ENCODE assay signal across 39 cellular contexts in the genomic region with DNA sequence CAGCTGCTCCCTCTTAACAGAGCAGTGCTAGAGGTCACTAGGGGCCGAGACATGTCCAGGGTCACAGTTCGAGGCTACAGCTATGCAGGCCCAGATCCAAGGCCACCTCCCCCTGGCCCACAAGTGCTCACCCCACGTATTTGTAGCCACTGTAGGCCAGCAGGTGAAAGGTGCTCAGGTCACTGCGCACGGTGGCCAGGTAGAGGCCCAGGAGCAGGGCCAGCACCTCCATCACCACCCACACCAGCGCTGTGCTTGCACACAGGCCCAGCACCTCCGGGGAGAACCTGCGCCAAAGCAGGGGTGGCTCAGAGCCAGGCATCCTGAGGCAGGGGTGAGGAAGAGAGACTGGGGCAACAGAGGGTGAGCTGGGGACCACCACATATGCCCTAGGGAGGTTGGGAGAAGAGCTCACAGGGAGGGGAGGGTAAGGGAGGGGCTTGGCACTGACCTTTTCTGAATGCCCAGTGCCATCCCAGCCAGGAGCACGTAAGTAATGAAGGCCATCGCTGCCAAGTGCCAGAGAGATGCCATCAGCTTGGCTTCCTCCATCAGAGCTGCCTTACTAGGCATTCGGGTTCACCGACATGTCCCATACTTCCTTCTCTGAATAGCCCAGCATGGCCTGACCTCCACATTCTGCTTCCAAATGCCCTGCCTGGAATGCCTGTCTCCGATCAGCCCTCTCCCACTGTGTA. TPM values are rescaled to one million over a fixed set of nuclear protein-coding genes. Genes with fewer than 3 reads are reported as not detected.
DNase-seq lines count a peak whose midpoint lies in the region; ATAC-seq and TF ChIP-seq lines count a peak whose summit lies in the region.
"Had no signal": no experiment of that assay in that cellular context is flagged by ENCODE, and none has a peak within 500 bp of the region (broad histone marks: within the 10 kb centered on the region; RNA-seq: fewer than 3 reads in every experiment).

No MANE protein-coding gene starts in this region.

- ATAC-seq in stimulated activated naive B cell treated with anti-CD40 and anti-IgM and Interleukin-4, amounts not matched to agents 10 μg/mL and 1 μg/mL and 100 μg/mL, for 72 hours (replicated peaks), result no peak
- ATAC-seq in aorta (ENCODE audit: low FRiP score) (no peak), HG03196 (IDR thresholded peaks at IDR 0.05; ENCODE audit: unreplicated experiment) (no peak)
- ATAC-seq: foreskin keratinocyte, HCT116, heart left ventricle, left lung, pancreas, PC-3, SK-N-SH treated with all-trans-retinoic acid at 6 μM for 48 hours had no signal

- peaks cover 35% of the 10 kb centered on the region for H3K4me1 Mint-ChIP-seq in HFFc6 (ENCODE audit: low read depth)
- peaks cover 44% of the 10 kb centered on the region for H3K4me1 Mint-ChIP-seq in activated T-helper 1 cell treated with anti-CD3 and anti-CD28 coated beads, Interleukin-12 subunit alpha, Interleukin-12 subunit beta, Interleukin-2, Interleukin-4 antibody, amounts not matched to agents 30 ng/mL and 10 ng/mL and 1 ng/mL, durations not matched to agents 14 hours and 24 hours and 36 hours (ENCODE audit: low read depth)
- H3K4me1 Mint-ChIP-seq in stimulated activated naive B cell treated with anti-CD40 and anti-IgM and Interleukin-4, amounts not matched to agents 10 μg/mL and 1 μg/mL and 100 μg/mL, for 72 hours, result peaks cover 39 to 64% of the 10 kb centered on the region in 2 donors

- H3K36me3 ChIP-seq in aorta (ENCODE audit: control insufficient read depth in 1 of 2, insufficient read depth in 2 of 2, low read length in 1 of 2), result no peaks in the 10 kb centered on the region
- H3K36me3 ChIP-seq: cardiac muscle cell, pancreas, uterus had no signal

- peak overlapping the region in 44 of 59 donors; percentile 0 to 100 (median 38) for H3K27ac ChIP-seq in dorsolateral prefrontal cortex
- H3K27ac ChIP-seq in aorta (ENCODE audit: low read depth in 1 of 2, low read length in 2 of 2), result no peak overlapping the region
- H3K27ac ChIP-seq: cardiac muscle cell, esophagus squamous epithelium, foreskin keratinocyte, left lung, pancreas, suprapubic skin, uterus had no signal

- H3K27me3 ChIP-seq in dorsolateral prefrontal cortex (no peaks in the 10 kb centered on the region), aorta (ENCODE audit: control insufficient read depth in 1 of 2, insufficient read depth in 2 of 2, low read length in 1 of 2) (no peaks in the 10 kb centered on the region)
- H3K27me3 ChIP-seq: BE2C, cardiac muscle cell, foreskin keratinocyte, heart left ventricle, pancreas, suprapubic skin, uterus had no signal

- H3K4me3 ChIP-seq in dorsolateral prefrontal cortex (no peak overlapping the region), aorta (ENCODE audit: low read length in 2 of 2) (no peak overlapping the region)
- H3K4me3 ChIP-seq: cardiac muscle cell, esophagus squamous epithelium, heart left ventricle, left lung, pancreas, suprapubic skin, uterus had no signal

- peak overlapping the region; percentile 18; the same call in 1 of the 2 replicates for H3K27ac Mint-ChIP-seq in HFFc6
- H3K27ac Mint-ChIP-seq in activated T-helper 1 cell treated with anti-CD3 and anti-CD28 coated beads, Interleukin-12 subunit alpha, Interleukin-12 subunit beta, Interleukin-2, Interleukin-4 antibody, amounts not matched to agents 30 ng/mL and 10 ng/mL and 1 ng/mL, durations not matched to agents 14 hours and 24 hours and 36 hours, result no peak overlapping the region
- peak overlapping the region; percentile 20 for H3K27ac Mint-ChIP-seq in stimulated activated naive B cell treated with anti-CD40 and anti-IgM and Interleukin-4, amounts not matched to agents 10 μg/mL and 1 μg/mL and 100 μg/mL, for 72 hours
- H3K27ac Mint-ChIP-seq: activated CD4-positive, alpha-beta memory T cell treated with anti-CD3 and anti-CD28 coated beads, Interleukin-2, amount 10 ng/mL, durations not matched to agents 7 days and 5 days; dendritic cell treated with granulocyte-macrophage colony-stimulating factor and Interleukin-4, amounts not matched to agents 40 ng/mL and 50 ng/mL, for 4 days; memory B cell; nephron progenitor cell had no signal

- peaks cover 14% of the 10 kb centered on the region for H3K27me3 Mint-ChIP-seq in HFFc6 (ENCODE audit: insufficient read depth)
- peaks cover 9% of the 10 kb centered on the region for H3K27me3 Mint-ChIP-seq in activated T-helper 1 cell treated with anti-CD3 and anti-CD28 coated beads, Interleukin-12 subunit alpha, Interleukin-12 subunit beta, Interleukin-2, Interleukin-4 antibody, amounts not matched to agents 30 ng/mL and 10 ng/mL and 1 ng/mL, durations not matched to agents 14 hours and 24 hours and 36 hours (ENCODE audit: insufficient read depth)
- peaks cover 0 to 8% of the 10 kb centered on the region in 2 donors for H3K27me3 Mint-ChIP-seq in stimulated activated naive B cell treated with anti-CD40 and anti-IgM and Interleukin-4, amounts not matched to agents 10 μg/mL and 1 μg/mL and 100 μg/mL, for 72 hours

- DNase-seq in HFFc6, result no peak
- DNase-seq in activated T-helper 1 cell treated with anti-CD3 and anti-CD28 coated beads, Interleukin-12 subunit alpha, Interleukin-12 subunit beta, Interleukin-2, Interleukin-4 antibody, amounts not matched to agents 30 ng/mL and 10 ng/mL and 1 ng/mL, durations not matched to agents 14 hours and 24 hours and 36 hours (ENCODE audit: low spot score), result no peak
- peak in 1 of 10 donors; percentile 41 for DNase-seq in dorsolateral prefrontal cortex
- DNase-seq in stimulated activated naive B cell treated with anti-CD40 and anti-IgM and Interleukin-4, amounts not matched to agents 10 μg/mL and 1 μg/mL and 100 μg/mL, for 72 hours, result no peak
- no peak for DNase-seq in NCI-H510A (lab: John Stamatoyannopoulos, UW)
- DNase-seq in aorta, result no peak
- DNase-seq: activated CD4-positive, alpha-beta memory T cell treated with anti-CD3 and anti-CD28 coated beads, Interleukin-2, amount 10 ng/mL, durations not matched to agents 7 days and 5 days; activated CD4-positive, CD25-positive, alpha-beta regulatory T cell treated with anti-CD3 and anti-CD28 coated beads, Interleukin-2, amount 50 U/mL, for 72 hours; activated CD8-positive, alpha-beta memory T cell treated with anti-CD3 and anti-CD28 coated beads, Interleukin-2, amount 50 U/mL, for 4 hours; activated naive CD4-positive, alpha-beta T cell treated with anti-CD3 and anti-CD28 coated beads, Interleukin-2, amount 50 U/mL, for 16 hours; amygdala; BE2C; CD8-positive, alpha-beta memory T cell; EL; esophagus squamous epithelium; foreskin keratinocyte; islet precursor cell; left lung; NCI-H1092; NCI-H187; NCI-H2171; NCI-H524 treated with DMSO at 0.1 percent for 48 hours; nephron progenitor cell; PC-3; Right ventricle myocardium superior; stimulated activated naive CD4-positive, alpha-beta T cell; T-helper 2 cell; uterus had no signal

- no peak for TF ChIP-seq CTCF in HFFc6 (IDR thresholded peaks at IDR 0.05)
- no peak for TF ChIP-seq CTCF in dorsolateral prefrontal cortex (IDR thresholded peaks at IDR 0.05 in 54 of 56, conservative IDR thresholded peaks at IDR 0.05 in 2 of 56; ENCODE audit: low read depth in 1 of 56, partially characterized antibody in 56 of 56)

- no peaks in the 10 kb centered on the region for H3K9me3 ChIP-seq in aorta (ENCODE audit: control insufficient read depth, low read length)
- H3K9me3 ChIP-seq: BE2C, esophagus squamous epithelium, heart left ventricle, left lung, pancreas, suprapubic skin, uterus had no signal

- WGBS in aorta, 2 donors, result 73 to 78% methylated on average over 13 of the region's 13 CpGs

- intact Hi-C loops in activated T-helper 1 cell treated with anti-CD3 and anti-CD28 coated beads, Interleukin-12 subunit alpha, Interleukin-12 subunit beta, Interleukin-2, Interleukin-4 antibody, amounts not matched to agents 30 ng/mL and 10 ng/mL and 1 ng/mL, durations not matched to agents 14 hours and 24 hours and 36 hours (cut with micrococcal nuclease), result no loop called here
- intact Hi-C loops in dorsolateral prefrontal cortex (cut with DNase I), result loop anchor here in 1 of 2 donors (10.0 kb wide), 1 partner anchor 61 kb away; no protein-coding TSS in a partner anchor
- intact Hi-C loops in aorta (cut with DNase I), result loop anchor here in 1 of 2 donors (2.0 kb wide), 1 partner anchor 63 kb away; no protein-coding TSS in a partner anchor

- H3K9me3 Mint-ChIP-seq in HFFc6, result no peaks in the 10 kb centered on the region
- H3K9me3 Mint-ChIP-seq in activated T-helper 1 cell treated with anti-CD3 and anti-CD28 coated beads, Interleukin-12 subunit alpha, Interleukin-12 subunit beta, Interleukin-2, Interleukin-4 antibody, amounts not matched to agents 30 ng/mL and 10 ng/mL and 1 ng/mL, durations not matched to agents 14 hours and 24 hours and 36 hours, result no peaks in the 10 kb centered on the region
- no peaks in the 10 kb centered on the region for H3K9me3 Mint-ChIP-seq in stimulated activated naive B cell treated with anti-CD40 and anti-IgM and Interleukin-4, amounts not matched to agents 10 μg/mL and 1 μg/mL and 100 μg/mL, for 72 hours
- H3K9me3 Mint-ChIP-seq: activated CD4-positive, alpha-beta memory T cell treated with anti-CD3 and anti-CD28 coated beads, Interleukin-2, amount 10 ng/mL, durations not matched to agents 7 days and 5 days; CD8-positive, alpha-beta memory T cell; dendritic cell treated with granulocyte-macrophage colony-stimulating factor and Interleukin-4, amounts not matched to agents 40 ng/mL and 50 ng/mL, for 4 days; memory B cell; nephron progenitor cell had no signal

- H3K4me3 Mint-ChIP-seq in HFFc6, result no peak overlapping the region
- H3K4me3 Mint-ChIP-seq in activated T-helper 1 cell treated with anti-CD3 and anti-CD28 coated beads, Interleukin-12 subunit alpha, Interleukin-12 subunit beta, Interleukin-2, Interleukin-4 antibody, amounts not matched to agents 30 ng/mL and 10 ng/mL and 1 ng/mL, durations not matched to agents 14 hours and 24 hours and 36 hours, result peak overlapping the region; percentile 33
- H3K4me3 Mint-ChIP-seq in stimulated activated naive B cell treated with anti-CD40 and anti-IgM and Interleukin-4, amounts not matched to agents 10 μg/mL and 1 μg/mL and 100 μg/mL, for 72 hours, result no peak overlapping the region
- H3K4me3 Mint-ChIP-seq: activated CD4-positive, alpha-beta memory T cell treated with anti-CD3 and anti-CD28 coated beads, Interleukin-2, amount 10 ng/mL, durations not matched to agents 7 days and 5 days; dendritic cell treated with granulocyte-macrophage colony-stimulating factor and Interleukin-4, amounts not matched to agents 40 ng/mL and 50 ng/mL, for 4 days; memory B cell; nephron progenitor cell had no signal

- H3K4me1 ChIP-seq in aorta (ENCODE audit: control insufficient read depth in 1 of 2, insufficient read depth in 2 of 2, low read length in 2 of 2), result no peaks in the 10 kb centered on the region
- H3K4me1 ChIP-seq: foreskin keratinocyte had no signal

- H3K36me3 Mint-ChIP-seq in HFFc6 (ENCODE audit: low read depth), result no peaks in the 10 kb centered on the region
- peaks cover 9% of the 10 kb centered on the region for H3K36me3 Mint-ChIP-seq in activated T-helper 1 cell treated with anti-CD3 and anti-CD28 coated beads, Interleukin-12 subunit alpha, Interleukin-12 subunit beta, Interleukin-2, Interleukin-4 antibody, amounts not matched to agents 30 ng/mL and 10 ng/mL and 1 ng/mL, durations not matched to agents 14 hours and 24 hours and 36 hours (ENCODE audit: low read depth)
- peaks cover 14 to 16% of the 10 kb centered on the region in 2 donors for H3K36me3 Mint-ChIP-seq in stimulated activated naive B cell treated with anti-CD40 and anti-IgM and Interleukin-4, amounts not matched to agents 10 μg/mL and 1 μg/mL and 100 μg/mL, for 72 hours
- H3K36me3 Mint-ChIP-seq: memory B cell had no signal

RNA-seq across cellular contexts. Expression of gene YIF1A, which starts 3.5 kb away (rescaled TPM):
- total RNA-seq in HFFc6 (2021; fragmentation: NEBNext Ultra II Directional; extraction: Animal tissue kit (Norgen Biotek cat#: 25700)), result 100 to 1,000 TPM; 150 to 183 (median 153) TPM
- 125 and 127 TPM in 2 replicates for total RNA-seq in activated T-helper 1 cell treated with anti-CD3 and anti-CD28 coated beads, Interleukin-12 subunit alpha, Interleukin-12 subunit beta, Interleukin-2, Interleukin-4 antibody, amounts not matched to agents 30 ng/mL and 10 ng/mL and 1 ng/mL, durations not matched to agents 14 hours and 24 hours and 36 hours
- total RNA-seq in dorsolateral prefrontal cortex, result 10 to 100 TPM; 15.9 to 71.3 (median 33.4) TPM
- total RNA-seq in aorta, result 10 to 100 TPM; 73.2 to 75.5 TPM
- polyA plus RNA-seq in aorta, result 100 to 1,000 TPM in 1 of 2 donors, 10 to 100 TPM in 1; 76.0 to 109 TPM

RNA-seq across cellular contexts. Expression of gene TMEM151A, which starts 6.3 kb away (rescaled TPM):
- total RNA-seq in HFFc6 (2021; fragmentation: NEBNext Ultra II Directional; extraction: Animal tissue kit (Norgen Biotek cat#: 25700)), result under 1 TPM in 2 of 6 experiments, not detected in 4; 0.07 to 0.11 TPM
- total RNA-seq in activated T-helper 1 cell treated with anti-CD3 and anti-CD28 coated beads, Interleukin-12 subunit alpha, Interleukin-12 subunit beta, Interleukin-2, Interleukin-4 antibody, amounts not matched to agents 30 ng/mL and 10 ng/mL and 1 ng/mL, durations not matched to agents 14 hours and 24 hours and 36 hours, result not detected in 2 replicates
- 100 to 1,000 TPM in 2 of 120 experiments, 10 to 100 TPM in 118; 29.6 to 145 (median 58.1) TPM for total RNA-seq in dorsolateral prefrontal cortex
- total RNA-seq in aorta, result under 1 TPM in 1 of 2 donors, not detected in 1; 0.13 TPM
- not detected for polyA plus RNA-seq in aorta
- total RNA-seq: activated CD4-positive, alpha-beta memory T cell treated with anti-CD3 and anti-CD28 coated beads, Interleukin-2, amount 10 ng/mL, durations not matched to agents 7 days and 5 days; CD8-positive, alpha-beta memory T cell; esophagus squamous epithelium; M059J; PC-3; Right ventricle myocardium superior; skeletal muscle tissue; suprapubic skin had no signal
- polyA plus RNA-seq: CD8-positive, alpha-beta memory T cell had no signal

RNA-seq across cellular contexts. Expression of gene CNIH2, which starts 7.4 kb away (rescaled TPM):
- 1 to 10 TPM in 3 of 6 experiments, under 1 TPM in 3; 0.73 to 1.9 (median 1.1) TPM for total RNA-seq in HFFc6 (2021; fragmentation: NEBNext Ultra II Directional; extraction: Animal tissue kit (Norgen Biotek cat#: 25700))
- total RNA-seq in activated T-helper 1 cell treated with anti-CD3 and anti-CD28 coated beads, Interleukin-12 subunit alpha, Interleukin-12 subunit beta, Interleukin-2, Interleukin-4 antibody, amounts not matched to agents 30 ng/mL and 10 ng/mL and 1 ng/mL, durations not matched to agents 14 hours and 24 hours and 36 hours, result 1.7 and 1.8 TPM in 2 replicates
- total RNA-seq in dorsolateral prefrontal cortex (100 to 1,000 TPM in 2 of 120 experiments, 10 to 100 TPM in 118; 27.7 to 125 (median 64.9) TPM), aorta (1 to 10 TPM in 1 of 2 donors, under 1 TPM in 1; 0.75 to 1.1 TPM)
- polyA plus RNA-seq in aorta, result under 1 TPM in 1 of 2 donors, not detected in 1; 0.18 TPM
- total RNA-seq: Right ventricle myocardium superior, skeletal muscle tissue had no signal
- polyA plus RNA-seq: CD8-positive, alpha-beta memory T cell had no signal

RNA-seq across cellular contexts. Expression of gene RAB1B, which starts 17.0 kb away (rescaled TPM):
- 100 to 1,000 TPM; 220 to 272 (median 246) TPM for total RNA-seq in HFFc6 (2021; fragmentation: NEBNext Ultra II Directional; extraction: Animal tissue kit (Norgen Biotek cat#: 25700))
- 123 and 124 TPM in 2 replicates for total RNA-seq in activated T-helper 1 cell treated with anti-CD3 and anti-CD28 coated beads, Interleukin-12 subunit alpha, Interleukin-12 subunit beta, Interleukin-2, Interleukin-4 antibody, amounts not matched to agents 30 ng/mL and 10 ng/mL and 1 ng/mL, durations not matched to agents 14 hours and 24 hours and 36 hours
- total RNA-seq in dorsolateral prefrontal cortex (100 to 1,000 TPM in 115 of 120 experiments, 10 to 100 TPM in 5; 94.3 to 135 (median 115) TPM), aorta (100 to 1,000 TPM; 102 to 111 TPM)
- polyA plus RNA-seq in aorta, result 100 to 1,000 TPM; 125 to 130 TPM

RNA-seq across cellular contexts. Expression of gene KLC2, which starts 27.9 kb away (rescaled TPM):
- 10 to 100 TPM; 43.4 to 51.9 (median 46.0) TPM for total RNA-seq in HFFc6 (2021; fragmentation: NEBNext Ultra II Directional; extraction: Animal tissue kit (Norgen Biotek cat#: 25700))
- 56.3 and 62.1 TPM in 2 replicates for total RNA-seq in activated T-helper 1 cell treated with anti-CD3 and anti-CD28 coated beads, Interleukin-12 subunit alpha, Interleukin-12 subunit beta, Interleukin-2, Interleukin-4 antibody, amounts not matched to agents 30 ng/mL and 10 ng/mL and 1 ng/mL, durations not matched to agents 14 hours and 24 hours and 36 hours
- total RNA-seq in dorsolateral prefrontal cortex, result 100 to 1,000 TPM in 117 of 120 experiments, 10 to 100 TPM in 3; 82.4 to 228 (median 167) TPM
- total RNA-seq in aorta, result 10 to 100 TPM; 32.4 to 34.3 TPM
- 10 to 100 TPM; 14.8 to 27.0 TPM for polyA plus RNA-seq in aorta

Comparison
In these comparisons a context has a peak if more than half of its experiments do, and no peak if none do; other contexts are left out.
1. H3K27ac ChIP-seq: peak in dorsolateral prefrontal cortex (44 of 59); none in aorta (0 of 2).
2. RNA of gene TMEM151A, which starts 6.3 kb away (total RNA-seq): 29.6 to 145 TPM in dorsolateral prefrontal cortex; 0.13 TPM in aorta, not detected in activated T-helper 1 cell treated with anti-CD3 and anti-CD28 coated beads, Interleukin-12 subunit alpha, Interleukin-12 subunit beta, Interleukin-2, Interleukin-4 antibody, amounts not matched to agents 30 ng/mL and 10 ng/mL and 1 ng/mL, durations not matched to agents 14 hours and 24 hours and 36 hours and 0.07 to 0.11 TPM in HFFc6; every median in the first group is over 10 times any median in the second.
3. RNA of gene CNIH2, which starts 7.4 kb away (total RNA-seq): 27.7 to 125 TPM in dorsolateral prefrontal cortex; 1.7 to 1.8 TPM in activated T-helper 1 cell treated with anti-CD3 and anti-CD28 coated beads, Interleukin-12 subunit alpha, Interleukin-12 subunit beta, Interleukin-2, Interleukin-4 antibody, amounts not matched to agents 30 ng/mL and 10 ng/mL and 1 ng/mL, durations not matched to agents 14 hours and 24 hours and 36 hours, 0.73 to 1.9 TPM in HFFc6 and 0.75 to 1.1 TPM in aorta; every median in the first group is over 4 times any median in the second.